ENCODE assay signal across 16 cellular contexts in genomic region chr12:105738036-105738435, GRCh38.
DNase-seq lines count a peak whose midpoint lies in the region; ATAC-seq and TF ChIP-seq lines count a peak whose summit lies in the region.
"Had no signal": no experiment of that assay in that cellular context is flagged by ENCODE, and none has a peak within 500 bp of the region (broad histone marks: within the 10 kb centered on the region; RNA-seq: fewer than 3 reads in every experiment).

No MANE protein-coding gene starts in this region.

- H3K27ac Mint-ChIP-seq in activated naive CD4-positive, alpha-beta T cell treated with anti-CD3 and anti-CD28 coated beads, Interleukin-2, amount 50 U/mL, for 72 hours: no peak overlapping the region
- H3K27ac Mint-ChIP-seq: memory B cell had no signal

- no peaks in the 10 kb centered on the region for H3K36me3 Mint-ChIP-seq in activated naive CD4-positive, alpha-beta T cell treated with anti-CD3 and anti-CD28 coated beads, Interleukin-2, amount 50 U/mL, for 72 hours
- H3K36me3 Mint-ChIP-seq: memory B cell had no signal

- no peak for TF ChIP-seq CTCF in stomach (IDR thresholded peaks at IDR 0.05)

- H3K27me3 ChIP-seq in stomach: no peaks in the 10 kb centered on the region

- no peak for ATAC-seq in GM19324 (IDR thresholded peaks at IDR 0.05; ENCODE audit: low FRiP score, unreplicated experiment)
- ATAC-seq in activated naive CD4-positive, alpha-beta T cell treated with anti-CD3 and anti-CD28 coated beads, Interleukin-2, amount 50 U/mL, for 72 hours: no peak

- intact Hi-C loops in stomach (cut with DNase I; ENCODE audit: low total_unique reads): no loop called here

- no peaks in the 10 kb centered on the region for H3K9me3 Mint-ChIP-seq in activated naive CD4-positive, alpha-beta T cell treated with anti-CD3 and anti-CD28 coated beads, Interleukin-2, amount 50 U/mL, for 72 hours
- H3K9me3 Mint-ChIP-seq: memory B cell had no signal

- TF ChIP-seq EP300 in stomach (IDR thresholded peaks at IDR 0.05): no peak

- peaks cover 5 to 26% (median 17%) of the 10 kb centered on the region in 4 donors for H3K4me1 ChIP-seq in stomach

- DNase-seq in ELR (ENCODE audit: low read depth): peak; percentile 27
- peak; percentile 98 for DNase-seq in dermis microvascular lymphatic vessel endothelial cell (ENCODE audit: low read depth in 2 of 2)
- DNase-seq in iris pigment epithelial cell (ENCODE audit: low read depth): peak; percentile 56
- no peak for DNase-seq in stomach
- no peak for DNase-seq in NCI-H526 (lab: John Stamatoyannopoulos, UW)
- DNase-seq in stimulated activated CD4-positive, alpha-beta T cell treated with anti-CD3 and anti-CD28 coated beads, Interleukin-12 subunit alpha, Interleukin-12 subunit beta, amount 100 ng/mL, for 4 hours: no peak
- no peak for DNase-seq in activated naive CD4-positive, alpha-beta T cell treated with anti-CD3 and anti-CD28 coated beads, Interleukin-2, amount 50 U/mL, for 72 hours (ENCODE audit: low spot score in 2 of 2)
- DNase-seq: effector CD4-positive, alpha-beta T cell; NCI-H2081; NK-92 treated with Interleukin-12 subunit alpha and Interleukin-12 subunit beta, amount 100 ng/mL, for 24 hours; nucleus accumbens; stimulated activated CD8-positive, alpha-beta memory T cell treated with anti-CD3 and anti-CD28 coated beads, Interleukin-4, amount 100 ng/mL, for 48 hours had no signal

- no peaks in the 10 kb centered on the region for H3K36me3 ChIP-seq in stomach
- H3K36me3 ChIP-seq: HAP-1 had no signal

- TF ChIP-seq POLR2A in stomach (IDR thresholded peaks at IDR 0.05): no peak

- 52 to 69% (median 57%) methylated on average over 9 of the region's 9 CpGs for WGBS in stomach, 5 donors

- H3K9me3 ChIP-seq in stomach: no peaks in the 10 kb centered on the region
- H3K9me3 ChIP-seq: HAP-1 had no signal

- no peak overlapping the region for H3K4me3 ChIP-seq in stomach
- H3K4me3 ChIP-seq: HAP-1 had no signal

- H3K27ac ChIP-seq in stomach: peak overlapping the region in 4 of 5 donors; percentile 31 to 69 (median 43)
- H3K27ac ChIP-seq: HL-60 had no signal

Comparison
In these comparisons a context has a peak if more than half of its experiments do, and no peak if none do; other contexts are left out.
1. DNase-seq: peak in ELR (single experiment), dermis microvascular lymphatic vessel endothelial cell (2 of 2) and iris pigment epithelial cell (single experiment); none in stomach (single experiment), NCI-H526 (0 of 2), stimulated activated CD4-positive, alpha-beta T cell treated with anti-CD3 and anti-CD28 coated beads, Interleukin-12 subunit alpha, Interleukin-12 subunit beta, amount 100 ng/mL, for 4 hours (single experiment) and activated naive CD4-positive, alpha-beta T cell treated with anti-CD3 and anti-CD28 coated beads, Interleukin-2, amount 50 U/mL, for 72 hours (0 of 2).